Comparison of ENCODE assay signal across 1 cellular context in the genomic region with DNA sequence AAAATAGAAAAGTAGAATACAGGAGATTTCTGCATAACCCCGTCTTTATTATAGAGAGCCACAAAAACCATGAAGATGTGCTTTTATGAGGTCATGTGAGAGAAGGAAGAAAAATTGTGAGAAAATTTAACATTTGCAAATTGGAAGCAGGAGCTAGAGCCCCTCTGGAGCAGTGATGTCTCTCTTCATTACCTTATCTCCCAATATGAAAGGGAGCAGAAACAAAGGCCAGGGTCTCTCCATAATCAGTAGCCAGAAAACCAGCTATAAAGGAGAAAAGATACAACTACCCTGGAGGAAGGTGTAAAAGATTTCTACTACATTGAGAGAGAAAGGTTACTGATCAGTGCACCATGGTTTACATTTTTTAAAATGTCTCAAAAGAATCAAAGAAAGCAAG.
TF ChIP-seq lines count a peak whose summit lies in the region.

No MANE protein-coding gene starts in this region.

TF ChIP-seq in H1, 55 proteins besides CTCF, POLR2A, EP300 and RAD21:
- TF ChIP-seq POU5F1 (IDR thresholded peaks at IDR 0.05; ENCODE audit: low read depth, low read length) (no peak), EZH2 (IDR thresholded peaks at IDR 0.05; ENCODE audit: low read depth, low read length, severe bottlenecking) (no peak), POLR2AphosphoS5 (IDR thresholded peaks at IDR 0.05; ENCODE audit: low read depth, low read length) (no peak), SIRT6 (IDR thresholded peaks at IDR 0.05; ENCODE audit: low read length) (no peak), TEAD4 (IDR thresholded peaks at IDR 0.05; ENCODE audit: low read depth, low read length) (no peak), NANOG (IDR thresholded peaks at IDR 0.05; ENCODE audit: insufficient read depth, low read depth, low read length, poor library complexity, severe bottlenecking) (no peak), NRF1 (IDR thresholded peaks at IDR 0.05; ENCODE audit: low read depth, low read length) (no peak), RFX5 (IDR thresholded peaks at IDR 0.05; ENCODE audit: borderline replicate concordance, low read depth, low read length) (no peak), CHD7 (IDR thresholded peaks at IDR 0.05; ENCODE audit: insufficient replicate concordance, low read length) (no peak), SRF (IDR thresholded peaks at IDR 0.05; ENCODE audit: low read depth, low read length) (no peak), BRCA1 (IDR thresholded peaks at IDR 0.05; ENCODE audit: low read depth, low read length) (no peak), SAP30 (IDR thresholded peaks at IDR 0.05; ENCODE audit: insufficient read depth, insufficient replicate concordance, low read length) (no peak), MAX (IDR thresholded peaks at IDR 0.05) (no peak), SIX5 (IDR thresholded peaks at IDR 0.05; ENCODE audit: low read depth, low read length) (no peak), JUN (IDR thresholded peaks at IDR 0.05; ENCODE audit: low read depth, low read length) (no peak), CBX8 (IDR thresholded peaks at IDR 0.05; ENCODE audit: borderline replicate concordance, low read depth, low read length) (no peak)
- TF ChIP-seq, protein P1, sequence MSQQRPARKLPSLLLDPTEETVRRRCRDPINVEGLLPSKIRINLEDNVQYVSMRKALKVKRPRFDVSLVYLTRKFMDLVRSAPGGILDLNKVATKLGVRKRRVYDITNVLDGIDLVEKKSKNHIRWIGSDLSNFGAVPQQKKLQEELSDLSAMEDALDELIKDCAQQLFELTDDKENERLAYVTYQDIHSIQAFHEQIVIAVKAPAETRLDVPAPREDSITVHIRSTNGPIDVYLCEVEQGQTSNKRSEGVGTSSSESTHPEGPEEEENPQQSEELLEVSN (IDR thresholded peaks at IDR 0.05) = no peak
